8 cellular contexts compared by ENCODE assay signal in genomic region chr2:101474752-101475384, GRCh38. TPM values are rescaled to one million over a fixed set of nuclear protein-coding genes. Genes with fewer than 3 reads are reported as not detected.
DNase-seq lines count a peak whose midpoint lies in the region; ATAC-seq and TF ChIP-seq lines count a peak whose summit lies in the region.

RFX8 (minus strand) TSS chr2:101475112; CDS start chr2:101466848, 8,264 bp downstream.

- H3K4me1 ChIP-seq in Caco-2 (peaks cover 24% of the 10 kb centered on the region), adipocyte (ENCODE audit: control insufficient read depth, insufficient read depth, low read length) (peaks cover 33% of the 10 kb centered on the region)

- no peaks in the 10 kb centered on the region for H3K9me3 ChIP-seq in Caco-2
- H3K9me3 ChIP-seq in adipocyte (ENCODE audit: control insufficient read depth, low read length), result no peaks in the 10 kb centered on the region

- intact Hi-C loops in Caco-2 (cut with micrococcal nuclease; ENCODE audit: unreplicated experiment), result no loop called here

- H3K4me3 Mint-ChIP-seq in Caco-2 (ENCODE audit: unreplicated experiment), result peak within 1 kb of the TSS; percentile 77
- peak within 1 kb of the TSS; percentile 71 to 80 (median 76) for H3K4me3 Mint-ChIP-seq in immature natural killer cell

- POLR2A ChIA-PET in Caco-2 (lab: Charles Lee) (no interaction called here), HEK293T (lab: Yijun Ruan, JAX) (no interaction called here)

- H3K27ac Mint-ChIP-seq in Caco-2 (ENCODE audit: unreplicated experiment) (no peak within 1 kb of the TSS), immature natural killer cell (peak within 1 kb of the TSS in 3 of 6 donors; percentile 2 to 7 (median 4))

- no peaks in the 10 kb centered on the region for H3K9me3 Mint-ChIP-seq in Caco-2 (ENCODE audit: unreplicated experiment)
- H3K9me3 Mint-ChIP-seq in immature natural killer cell, result no peaks in the 10 kb centered on the region

- H3K27me3 Mint-ChIP-seq in Caco-2 (ENCODE audit: insufficient read depth, unreplicated experiment) (no peaks in the 10 kb centered on the region), immature natural killer cell (ENCODE audit: low read depth in 3 of 3) (peaks cover 1 to 17% (median 4%) of the 10 kb centered on the region in 3 donors)

- no peak for TF ChIP-seq CTCF in Caco-2 (IDR thresholded peaks at IDR 0.05; ENCODE audit: insufficient read depth in 1 of 2, low read depth in 1 of 2, low read length in 1 of 2, severe bottlenecking in 1 of 2, unreplicated experiment in 1 of 2)

- H3K27me3 ChIP-seq in Caco-2 (replicated peaks; ENCODE audit: control insufficient read depth, insufficient read depth, low read length) (no peaks in the 10 kb centered on the region), adipocyte (replicated peaks; ENCODE audit: control insufficient read depth, insufficient read depth, low read length) (no peaks in the 10 kb centered on the region)

- ATAC-seq in GM18909 (IDR thresholded peaks at IDR 0.05; ENCODE audit: poor library complexity, unreplicated experiment) (no peak), HG03280 (IDR thresholded peaks at IDR 0.05; ENCODE audit: unreplicated experiment) (no peak)

- no peaks in the 10 kb centered on the region for H3K36me3 Mint-ChIP-seq in Caco-2 (ENCODE audit: insufficient read depth, unreplicated experiment)
- H3K36me3 Mint-ChIP-seq in immature natural killer cell, result no peaks in the 10 kb centered on the region

- H3K4me3 ChIP-seq in Caco-2 (ENCODE audit: low read depth, low read length) (peak within 1 kb of the TSS; percentile 44), adipocyte (ENCODE audit: low read length) (peak within 1 kb of the TSS; percentile 86)

- peak within 1 kb of the TSS; percentile 94 for H3K9ac ChIP-seq in adipocyte (ENCODE audit: low read length)

- H3K4me1 Mint-ChIP-seq in Caco-2 (ENCODE audit: low read depth, unreplicated experiment) (peaks cover 27% of the 10 kb centered on the region), immature natural killer cell (peaks cover 9 to 10% of the 10 kb centered on the region in 2 donors)

- no TSS peak for BruUV-seq in Caco-2 (replicated peaks; lab: Mats Ljungman, UMichigan)

- H3K36me3 ChIP-seq in Caco-2 (ENCODE audit: control insufficient read depth, insufficient read depth, low read length) (no peaks in the 10 kb centered on the region), adipocyte (ENCODE audit: control insufficient read depth, insufficient read depth, low read length, severe bottlenecking) (no peaks in the 10 kb centered on the region)

- CTCF ChIA-PET in Caco-2 (lab: Charles Lee), result interaction anchor here (1.0 kb wide), 1 partner anchor 222 kb away, joined by 3 read pairs; the partner anchor contains the start of gene MAP4K4
- CTCF ChIA-PET in HEK293T (lab: Yijun Ruan, JAX), result no interaction called here

- DNase-seq in Caco-2 (no peak), SIG-M5 (lab: John Stamatoyannopoulos, UW) (peak; percentile 98), adipocyte (ENCODE audit: low read depth) (peak; percentile 94), immature natural killer cell (peak; percentile 19 to 41 (median 39)), HEK293T (ENCODE audit: extremely low spot score) (no peak)
- peak; percentile 54 to 63 for DNase-seq in stimulated activated CD4-positive, alpha-beta T cell treated with anti-CD3 and anti-CD28 coated beads, Interleukin-2, amount 100 ng/mL, for 24 hours

TF ChIP-seq in HEK293T, 16 proteins besides CTCF, POLR2A, EP300 and RAD21:
- no peak for TF ChIP-seq CTBP1 (IDR thresholded peaks at IDR 0.05; ENCODE audit: borderline replicate concordance)
- no peak for TF ChIP-seq ELF4 (IDR thresholded peaks at IDR 0.05)
- TF ChIP-seq FOXK2 (IDR thresholded peaks at IDR 0.05), result no peak

RNA-seq across cellular contexts. Expression of gene RFX8, which starts in this region (rescaled TPM):
- not detected in 2 replicates for total RNA-seq in Caco-2 (2022)
- polyA plus RNA-seq in immature natural killer cell, result not detected

Comparison
In these comparisons a context has a peak if more than half of its experiments do, and no peak if none do; other contexts are left out.
1. Peak in DNase-seq in immature natural killer cell; RNA of the gene not detected or under 1 TPM.
2. DNase-seq: peak in SIG-M5 (single experiment), adipocyte (single experiment) and stimulated activated CD4-positive, alpha-beta T cell treated with anti-CD3 and anti-CD28 coated beads, Interleukin-2, amount 100 ng/mL, for 24 hours (2 of 2); none in Caco-2 (0 of 2) and HEK293T (single experiment).